Comparison of ENCODE assay signal across 1 cellular context in genomic region chr12:14613718-14614117, GRCh38.
TF ChIP-seq lines count a peak whose summit lies in the region.

No MANE protein-coding gene starts in this region.

TF ChIP-seq in HepG2, 621 proteins besides CTCF, POLR2A, EP300 and RAD21 (continued from another document):
- TF ChIP-seq ZNF101 (CRISPR knock-in tag; IDR thresholded peaks at IDR 0.05; ENCODE audit: borderline replicate concordance, low read depth) (no peak), PRPF4 (IDR thresholded peaks at IDR 0.05; ENCODE audit: low read depth, low read length, poor library complexity, severe bottlenecking) (no peak), ZNF276 (CRISPR knock-in tag; IDR thresholded peaks at IDR 0.05; ENCODE audit: low read depth) (no peak), CCDC6 (CRISPR knock-in tag; IDR thresholded peaks at IDR 0.05) (no peak), ZNF784 (CRISPR knock-in tag; IDR thresholded peaks at IDR 0.05; ENCODE audit: borderline replicate concordance) (no peak), GATAD2A (CRISPR knock-in tag; IDR thresholded peaks at IDR 0.05) (no peak), ZNF563 (CRISPR knock-in tag; IDR thresholded peaks at IDR 0.05) (no peak), SRY (CRISPR knock-in tag; IDR thresholded peaks at IDR 0.05) (no peak), ZNF24 (IDR thresholded peaks at IDR 0.05) (no peak), ZNF557 (CRISPR knock-in tag; IDR thresholded peaks at IDR 0.05) (no peak), PLRG1 (conservative IDR thresholded peaks at IDR 0.05) (no peak)
- TF ChIP-seq, protein P1, sequence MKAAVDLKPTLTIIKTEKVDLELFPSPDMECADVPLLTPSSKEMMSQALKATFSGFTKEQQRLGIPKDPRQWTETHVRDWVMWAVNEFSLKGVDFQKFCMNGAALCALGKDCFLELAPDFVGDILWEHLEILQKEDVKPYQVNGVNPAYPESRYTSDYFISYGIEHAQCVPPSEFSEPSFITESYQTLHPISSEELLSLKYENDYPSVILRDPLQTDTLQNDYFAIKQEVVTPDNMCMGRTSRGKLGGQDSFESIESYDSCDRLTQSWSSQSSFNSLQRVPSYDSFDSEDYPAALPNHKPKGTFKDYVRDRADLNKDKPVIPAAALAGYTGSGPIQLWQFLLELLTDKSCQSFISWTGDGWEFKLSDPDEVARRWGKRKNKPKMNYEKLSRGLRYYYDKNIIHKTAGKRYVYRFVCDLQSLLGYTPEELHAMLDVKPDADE (CRISPR knock-in tag; IDR thresholded peaks at IDR 0.05) = no peak
- TF ChIP-seq, protein P2, sequence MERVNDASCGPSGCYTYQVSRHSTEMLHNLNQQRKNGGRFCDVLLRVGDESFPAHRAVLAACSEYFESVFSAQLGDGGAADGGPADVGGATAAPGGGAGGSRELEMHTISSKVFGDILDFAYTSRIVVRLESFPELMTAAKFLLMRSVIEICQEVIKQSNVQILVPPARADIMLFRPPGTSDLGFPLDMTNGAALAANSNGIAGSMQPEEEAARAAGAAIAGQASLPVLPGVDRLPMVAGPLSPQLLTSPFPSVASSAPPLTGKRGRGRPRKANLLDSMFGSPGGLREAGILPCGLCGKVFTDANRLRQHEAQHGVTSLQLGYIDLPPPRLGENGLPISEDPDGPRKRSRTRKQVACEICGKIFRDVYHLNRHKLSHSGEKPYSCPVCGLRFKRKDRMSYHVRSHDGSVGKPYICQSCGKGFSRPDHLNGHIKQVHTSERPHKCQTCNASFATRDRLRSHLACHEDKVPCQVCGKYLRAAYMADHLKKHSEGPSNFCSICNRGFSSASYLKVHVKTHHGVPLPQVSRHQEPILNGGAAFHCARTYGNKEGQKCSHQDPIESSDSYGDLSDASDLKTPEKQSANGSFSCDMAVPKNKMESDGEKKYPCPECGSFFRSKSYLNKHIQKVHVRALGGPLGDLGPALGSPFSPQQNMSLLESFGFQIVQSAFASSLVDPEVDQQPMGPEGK (CRISPR knock-in tag; IDR thresholded peaks at IDR 0.05) = no peak
